Comparison of ENCODE assay signal across 9 cellular contexts in genomic region chr17:49969134-49969759, GRCh38. TPM values are rescaled to one million over a fixed set of nuclear protein-coding genes. Genes with fewer than 3 reads are reported as not detected.
A peak's percentile ranks its signal among the peaks of the same experiment; 100 is the strongest.
DNase-seq lines count a peak whose midpoint lies in the region; ATAC-seq and TF ChIP-seq lines count a peak whose summit lies in the region.
"Had no signal": no experiment of that assay in that cellular context is flagged by ENCODE, and none has a peak within 500 bp of the region (broad histone marks: within the 10 kb centered on the region; RNA-seq: fewer than 3 reads in every experiment).

TSS of gene DLX4 (plus strand) at chr17:49969190. CDS start at chr17:49969469, 279 bp downstream.

- H3K27ac ChIP-seq in OCI-LY7 (ENCODE audit: low read depth, low read length, poor library complexity, severe bottlenecking) (no peak within 1 kb of the TSS), neutrophil (no peak within 1 kb of the TSS)
- H3K27ac ChIP-seq: 22Rv1 had no signal

- H3K4me1 ChIP-seq in OCI-LY7 (ENCODE audit: insufficient read depth, low read length, poor library complexity, severe bottlenecking) (peaks cover 9% of the 10 kb centered on the region), neutrophil (ENCODE audit: control insufficient read depth in 1 of 2, insufficient read depth in 1 of 2, low read depth in 1 of 2, low read length in 1 of 2) (peaks cover 21 to 30% of the 10 kb centered on the region in 2 experiments)

- DNase-seq in DMS53 (lab: John Stamatoyannopoulos, UW) (peak; percentile 28), DMS53 treated with DMSO at 0.1 percent for 48 hours (lab: John Stamatoyannopoulos, UW; ENCODE audit: unreplicated experiment) (no peak), OCI-LY7 (ENCODE audit: low spot score) (no peak)
- peak; percentile 31 for DNase-seq in effector CD4-positive, alpha-beta T cell

- H3K4me3 ChIP-seq in OCI-LY7 (ENCODE audit: low read depth, low read length, poor library complexity, severe bottlenecking) = peak within 1 kb of the TSS; percentile 70
- H3K4me3 ChIP-seq in neutrophil (ENCODE audit: low read depth in 1 of 2, low read length in 1 of 2) = peak within 1 kb of the TSS; percentile 58 to 63

- peak within 1 kb of the TSS; percentile 77 for H3K4me2 ChIP-seq in OCI-LY7 (ENCODE audit: low read length)

- intact Hi-C loops in OCI-LY7 (cut with micrococcal nuclease; ENCODE audit: unreplicated experiment) = no loop called here

- H3K9me3 ChIP-seq in OCI-LY7 (ENCODE audit: low read length) = no peaks in the 10 kb centered on the region
- H3K9me3 ChIP-seq in neutrophil = no peaks in the 10 kb centered on the region

- H3K27me3 ChIP-seq in neutrophil = peaks cover 100% of the 10 kb centered on the region

- H4K20me1 ChIP-seq in OCI-LY7 (ENCODE audit: insufficient read depth, low read length) = no peaks in the 10 kb centered on the region

- peak within 1 kb of the TSS; percentile 89 for H2AFZ ChIP-seq in OCI-LY7 (ENCODE audit: low read length)

- no peaks in the 10 kb centered on the region for H3K79me2 ChIP-seq in OCI-LY7 (ENCODE audit: insufficient read depth, low read depth, low read length)

- no peak for TF ChIP-seq CTCF in OCI-LY7 (conservative IDR thresholded peaks at IDR 0.05; ENCODE audit: low read length)
- no peak for TF ChIP-seq CTCF in neutrophil (IDR thresholded peaks at IDR 0.05)

- BruUV-seq in OCI-LY7 (replicated peaks; lab: Mats Ljungman, UMichigan) = no TSS peak

- CTCF ChIA-PET in OCI-LY7 (lab: Charles Lee; ENCODE audit: unreplicated experiment) = no interaction called here

- H3K9me2 ChIP-seq in OCI-LY7 (ENCODE audit: insufficient read depth, low read length) = no peaks in the 10 kb centered on the region

- H3K36me3 ChIP-seq in OCI-LY7 (ENCODE audit: insufficient read depth, low read length) (no peaks in the 10 kb centered on the region), neutrophil (no peaks in the 10 kb centered on the region)

- POLR2A ChIA-PET in OCI-LY7 (lab: Charles Lee) = no interaction called here

- ATAC-seq in HG02884 (IDR thresholded peaks at IDR 0.05; ENCODE audit: unreplicated experiment) = no peak
- ATAC-seq in HG02870 (IDR thresholded peaks at IDR 0.05; ENCODE audit: unreplicated experiment) = no peak
- no peak for ATAC-seq in HG03039 (IDR thresholded peaks at IDR 0.05; ENCODE audit: unreplicated experiment)

RNA-seq across cellular contexts. Expression of gene DLX4, which starts in this region (rescaled TPM):
- 0.28 and 0.47 TPM in 2 replicates for total RNA-seq in OCI-LY7 (2014; rRNA removed; shearing (Covaris generic))
- total RNA-seq in OCI-LY7 (2022) = 0.27 and 1.3 TPM in 2 replicates

Comparison
In these comparisons a context has a peak if more than half of its experiments do, and no peak if none do; other contexts are left out.
1. DNase-seq: peak in DMS53 (single experiment) and effector CD4-positive, alpha-beta T cell (single experiment); none in DMS53 treated with DMSO at 0.1 percent for 48 hours (single experiment) and OCI-LY7 (single experiment).